ENCODE assay signal across 16 cellular contexts in the genomic region with DNA sequence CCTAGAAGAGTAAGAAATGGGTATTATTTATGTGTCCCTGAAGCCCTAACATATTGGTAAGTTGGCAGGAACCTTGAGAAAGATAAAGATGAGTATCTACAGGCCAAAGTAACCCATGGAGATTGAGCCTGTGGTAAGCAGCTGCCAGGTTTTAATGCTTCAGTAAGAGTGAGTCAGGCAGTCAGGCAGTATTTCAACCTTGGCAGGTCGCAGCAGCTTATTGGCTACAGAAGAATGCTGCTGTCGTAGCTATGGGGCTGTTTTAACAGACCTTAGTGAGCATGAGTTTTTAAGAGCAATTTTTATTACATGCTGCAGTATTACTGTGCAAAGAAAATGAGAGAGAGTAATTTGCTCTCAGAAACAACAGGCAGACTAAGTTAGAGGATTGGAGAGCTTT. TPM values are rescaled to one million over a fixed set of nuclear protein-coding genes. Genes with fewer than 3 reads are reported as not detected.
A peak's percentile ranks its signal among the peaks of the same experiment; 100 is the strongest.
DNase-seq lines count a peak whose midpoint lies in the region; ATAC-seq and TF ChIP-seq lines count a peak whose summit lies in the region.
"Had no signal": no experiment of that assay in that cellular context is flagged by ENCODE, and none has a peak within 500 bp of the region (broad histone marks: within the 10 kb centered on the region; RNA-seq: fewer than 3 reads in every experiment).

No MANE protein-coding gene starts in this region.

- ATAC-seq in GM18520 (IDR thresholded peaks at IDR 0.05; ENCODE audit: unreplicated experiment) = no peak
- ATAC-seq: activated CD4-positive, alpha-beta T cell treated with anti-CD3 and anti-CD28 coated beads for 36 hours; activated T-cell treated with anti-CD3 and anti-CD28 coated beads, Interleukin-2, amount 50 U/mL, for 72 hours; CD8-positive, alpha-beta T cell had no signal

- peaks cover 2% of the 10 kb centered on the region; the same call in 1 of the 2 replicates for H3K9me3 ChIP-seq in MG63
- H3K9me3 ChIP-seq: stomach had no signal

- no peak overlapping the region for H3K27ac Mint-ChIP-seq in chondrocyte (ENCODE audit: unreplicated experiment)
- H3K27ac Mint-ChIP-seq: activated CD4-positive, alpha-beta T cell treated with anti-CD3 and anti-CD28 coated beads for 36 hours; activated T-cell treated with anti-CD3 and anti-CD28 coated beads, Interleukin-2, amount 50 U/mL, for 72 hours; CD8-positive, alpha-beta T cell had no signal

- H3K9me3 Mint-ChIP-seq in chondrocyte (ENCODE audit: low read depth) = peaks cover 6% of the 10 kb centered on the region
- H3K9me3 Mint-ChIP-seq: CD8-positive, alpha-beta T cell had no signal

- no peaks in the 10 kb centered on the region for H3K27me3 ChIP-seq in MG63
- H3K27me3 ChIP-seq in brain microvascular endothelial cell (replicated peaks) = peaks cover 2% of the 10 kb centered on the region
- H3K27me3 ChIP-seq: stomach had no signal

- intact Hi-C loops in posterior vena cava (cut with DNase I) = no loop called here

- H3K36me3 Mint-ChIP-seq in chondrocyte (ENCODE audit: low read depth) = peaks cover 2% of the 10 kb centered on the region
- H3K36me3 Mint-ChIP-seq: brain; CD8-positive, alpha-beta T cell had no signal

- H3K4me3 Mint-ChIP-seq in chondrocyte (ENCODE audit: unreplicated experiment) = no peak overlapping the region
- H3K4me3 Mint-ChIP-seq: activated CD4-positive, alpha-beta T cell treated with anti-CD3 and anti-CD28 coated beads for 36 hours; activated T-cell treated with anti-CD3 and anti-CD28 coated beads, Interleukin-2, amount 50 U/mL, for 72 hours; brain; CD8-positive, alpha-beta T cell had no signal

- in situ Hi-C loops in brain microvascular endothelial cell (cut with HindIII; ENCODE audit: low pct_ligation_motif_present, low sequenced_read_pairs) = no loop called here

- no peak for TF ChIP-seq CTCF in brain microvascular endothelial cell (IDR thresholded peaks at IDR 0.05; ENCODE audit: low read depth, low read length, missing control alignments)
- TF ChIP-seq CTCF in chondrocyte (IDR thresholded peaks at IDR 0.05) = no peak

- peaks cover 28% of the 10 kb centered on the region for H3K27me3 Mint-ChIP-seq in chondrocyte (ENCODE audit: low read depth)

- no peaks in the 10 kb centered on the region for H3K36me3 ChIP-seq in MG63
- H3K36me3 ChIP-seq in brain microvascular endothelial cell (replicated peaks) = no peaks in the 10 kb centered on the region
- H3K36me3 ChIP-seq: stomach had no signal

- DNase-seq in EH (ENCODE audit: low read depth) = peak; percentile 33
- DNase-seq in MG63 = peak; percentile 86
- peak; percentile 40 for DNase-seq in brain microvascular endothelial cell
- peak; percentile 34 for DNase-seq in myocyte (ENCODE audit: low read depth)
- DNase-seq in hippocampal formation (lab: John Stamatoyannopoulos, UW) = no peak
- no peak for DNase-seq in posterior vena cava (ENCODE audit: low spot score)
- DNase-seq in chondrocyte (ENCODE audit: low spot score) = no peak
- DNase-seq: activated CD4-positive, alpha-beta T cell treated with anti-CD3 and anti-CD28 coated beads for 36 hours; activated T-cell treated with anti-CD3 and anti-CD28 coated beads, Interleukin-2, amount 50 U/mL, for 72 hours; CD8-positive, alpha-beta T cell; NCI-H1092 treated with DMSO at 0.1 percent for 48 hours; NK-92 treated with Interleukin-12 subunit alpha and Interleukin-12 subunit beta, amount 100 ng/mL, for 24 hours; stomach had no signal

- no peak overlapping the region for H3K27ac ChIP-seq in brain microvascular endothelial cell
- H3K27ac ChIP-seq: stomach had no signal

- no peak overlapping the region for H3K4me3 ChIP-seq in MG63
- H3K4me3 ChIP-seq in brain microvascular endothelial cell (ENCODE audit: low read depth, low read length) = no peak overlapping the region
- H3K4me3 ChIP-seq: stomach had no signal

- peaks cover 5% of the 10 kb centered on the region for H3K4me1 Mint-ChIP-seq in chondrocyte (ENCODE audit: low read depth)
- H3K4me1 Mint-ChIP-seq: activated CD4-positive, alpha-beta T cell treated with anti-CD3 and anti-CD28 coated beads for 36 hours had no signal

RNA-seq across cellular contexts. Expression of a gene that starts 10.3 kb away (rescaled TPM):
- total RNA-seq in MG63 (2014; rRNA removed; shearing (Covaris generic); ENCODE audit: low replicate concordance) = 2.1 TPM in 1 of 2 replicates, not detected in the other
- total RNA-seq in myocyte (not detected in 2 replicates), posterior vena cava (not detected), chondrocyte (not detected in 3 replicates)
- polyA plus RNA-seq in myocyte (2012) = not detected
- total RNA-seq: activated CD4-positive, alpha-beta T cell treated with anti-CD3 and anti-CD28 coated beads for 36 hours; activated T-cell treated with anti-CD3 and anti-CD28 coated beads, Interleukin-2, amount 50 U/mL, for 72 hours; CD8-positive, alpha-beta T cell; mononuclear cell had no signal
- polyA plus RNA-seq: stomach had no signal

Comparison
In these comparisons a context has a peak if more than half of its experiments do, and no peak if none do; other contexts are left out.
1. DNase-seq: peak in EH (single experiment), MG63 (single experiment), brain microvascular endothelial cell (single experiment) and myocyte (single experiment); none in hippocampal formation (0 of 2), posterior vena cava (single experiment) and chondrocyte (single experiment).